Comparison of ENCODE assay signal across 12 cellular contexts in genomic region chr12:89370850-89371249, GRCh38. TPM values are rescaled to one million over a fixed set of nuclear protein-coding genes. Genes with fewer than 3 reads are reported as not detected.
DNase-seq lines count a peak whose midpoint lies in the region; ATAC-seq and TF ChIP-seq lines count a peak whose summit lies in the region.
"Had no signal": no experiment of that assay in that cellular context is flagged by ENCODE, and none has a peak within 500 bp of the region (broad histone marks: within the 10 kb centered on the region; RNA-seq: fewer than 3 reads in every experiment).

No MANE protein-coding gene starts in this region.

- H3K79me2 ChIP-seq in ACC112 (ENCODE audit: control insufficient read depth, insufficient read depth, low read length, unreplicated experiment): no peaks in the 10 kb centered on the region

- no peaks in the 10 kb centered on the region for H3K27me3 ChIP-seq in ACC112 (ENCODE audit: insufficient read depth, low read length)
- H3K27me3 ChIP-seq in heart right ventricle: no peaks in the 10 kb centered on the region

- no peak overlapping the region for H3K4me3 ChIP-seq in ACC112 (ENCODE audit: low read depth, low read length)
- no peak overlapping the region for H3K4me3 ChIP-seq in heart right ventricle
- H3K4me3 ChIP-seq: lung had no signal

- H3K4me1 Mint-ChIP-seq in glutamatergic neuron (ENCODE audit: low read depth, unreplicated experiment): peaks cover 24% of the 10 kb centered on the region
- peaks cover 24% of the 10 kb centered on the region for H3K4me1 Mint-ChIP-seq in stimulated activated effector memory CD8-positive, alpha-beta T cell treated with anti-CD3 and anti-CD28 coated beads, Interleukin-12 subunit alpha, Interleukin-12 subunit beta, amount 100 ng/mL, for 72 hours

- DNase-seq in HK-2 (ENCODE audit: unreplicated experiment) (peak; percentile 54), UCSD-AML1 (lab: John Stamatoyannopoulos, UW; ENCODE audit: unreplicated experiment) (peak; percentile 16), glutamatergic neuron (peak; percentile 21), left ventricle myocardium superior (no peak), heart right ventricle (no peak)
- no peak for DNase-seq in stimulated activated effector memory CD8-positive, alpha-beta T cell treated with anti-CD3 and anti-CD28 coated beads, Interleukin-12 subunit alpha, Interleukin-12 subunit beta, amount 100 ng/mL, for 72 hours (ENCODE audit: low spot score in 2 of 2)
- DNase-seq: NCI-H1436 had no signal

- H3K4me1 ChIP-seq in ACC112 (ENCODE audit: control insufficient read depth, insufficient read depth, low read length, unreplicated experiment) (peaks cover 50% of the 10 kb centered on the region), heart right ventricle (peaks cover 9 to 44% (median 26%) of the 10 kb centered on the region in 9 donors)

- peak overlapping the region; percentile 84 for H3K27ac Mint-ChIP-seq in glutamatergic neuron (ENCODE audit: unreplicated experiment)
- H3K27ac Mint-ChIP-seq in stimulated activated effector memory CD8-positive, alpha-beta T cell treated with anti-CD3 and anti-CD28 coated beads, Interleukin-12 subunit alpha, Interleukin-12 subunit beta, amount 100 ng/mL, for 72 hours: no peak overlapping the region
- H3K27ac Mint-ChIP-seq: activated naive CD8-positive, alpha-beta T cell; stimulated activated naive CD8-positive, alpha-beta T cell treated with anti-CD3 and anti-CD28 coated beads, Interleukin-15, Interleukin-2, amounts not matched to agents 100 ng/mL and 50 ng/mL, for 24 hours had no signal

- H2AFZ ChIP-seq in ACC112 (ENCODE audit: low read length, unreplicated experiment): no peak overlapping the region

- H3K9me3 ChIP-seq in heart right ventricle: no peaks in the 10 kb centered on the region

- ATAC-seq in HG02885 (IDR thresholded peaks at IDR 0.05; ENCODE audit: poor library complexity, unreplicated experiment): no peak
- no peak for ATAC-seq in left ventricle myocardium superior
- no peak for ATAC-seq in heart right ventricle
- ATAC-seq in stimulated activated effector memory CD8-positive, alpha-beta T cell treated with anti-CD3 and anti-CD28 coated beads, Interleukin-12 subunit alpha, Interleukin-12 subunit beta, amount 100 ng/mL, for 72 hours: no peak

- TF ChIP-seq CTCF in glutamatergic neuron (IDR thresholded peaks at IDR 0.05; ENCODE audit: partially characterized antibody, unreplicated experiment): no peak
- no peak for TF ChIP-seq CTCF in heart right ventricle (IDR thresholded peaks at IDR 0.05)

- peaks cover 2% of the 10 kb centered on the region for H3K9me3 Mint-ChIP-seq in glutamatergic neuron (ENCODE audit: unreplicated experiment)
- H3K9me3 Mint-ChIP-seq in stimulated activated effector memory CD8-positive, alpha-beta T cell treated with anti-CD3 and anti-CD28 coated beads, Interleukin-12 subunit alpha, Interleukin-12 subunit beta, amount 100 ng/mL, for 72 hours: no peaks in the 10 kb centered on the region
- H3K9me3 Mint-ChIP-seq: stimulated activated naive CD8-positive, alpha-beta T cell treated with anti-CD3 and anti-CD28 coated beads, Interleukin-15, Interleukin-2, amounts not matched to agents 100 ng/mL and 50 ng/mL, for 24 hours had no signal

- whole genome bisulfite sequencing in heart right ventricle, 2 donors: 87% methylated on average over 7 of the region's 7 CpGs

- H3K36me3 ChIP-seq in ACC112 (ENCODE audit: insufficient read depth, low read length) (no peaks in the 10 kb centered on the region), heart right ventricle (no peaks in the 10 kb centered on the region)

- no peak overlapping the region for H3K4me3 Mint-ChIP-seq in glutamatergic neuron (ENCODE audit: unreplicated experiment)
- no peak overlapping the region for H3K4me3 Mint-ChIP-seq in stimulated activated effector memory CD8-positive, alpha-beta T cell treated with anti-CD3 and anti-CD28 coated beads, Interleukin-12 subunit alpha, Interleukin-12 subunit beta, amount 100 ng/mL, for 72 hours
- H3K4me3 Mint-ChIP-seq: activated naive CD8-positive, alpha-beta T cell; stimulated activated naive CD8-positive, alpha-beta T cell treated with anti-CD3 and anti-CD28 coated beads, Interleukin-15, Interleukin-2, amounts not matched to agents 100 ng/mL and 50 ng/mL, for 24 hours had no signal

- intact Hi-C loops in left ventricle myocardium superior (cut with micrococcal nuclease) (no loop called here), heart right ventricle (cut with DNase I) (no loop called here)

- no peaks in the 10 kb centered on the region for H3K27me3 Mint-ChIP-seq in glutamatergic neuron (ENCODE audit: unreplicated experiment)
- H3K27me3 Mint-ChIP-seq: activated naive CD8-positive, alpha-beta T cell; stimulated activated naive CD8-positive, alpha-beta T cell treated with anti-CD3 and anti-CD28 coated beads, Interleukin-15, Interleukin-2, amounts not matched to agents 100 ng/mL and 50 ng/mL, for 24 hours had no signal

- no peaks in the 10 kb centered on the region for H3K36me3 Mint-ChIP-seq in glutamatergic neuron (ENCODE audit: unreplicated experiment)
- H3K36me3 Mint-ChIP-seq in stimulated activated effector memory CD8-positive, alpha-beta T cell treated with anti-CD3 and anti-CD28 coated beads, Interleukin-12 subunit alpha, Interleukin-12 subunit beta, amount 100 ng/mL, for 72 hours: no peaks in the 10 kb centered on the region
- H3K36me3 Mint-ChIP-seq: activated naive CD8-positive, alpha-beta T cell had no signal

- H3K27ac ChIP-seq in ACC112 (ENCODE audit: low read depth, low read length): peak overlapping the region; percentile 38
- no peak overlapping the region for H3K27ac ChIP-seq in heart right ventricle

RNA-seq across cellular contexts. Expression of gene DUSP6, which starts 18.5 kb away (rescaled TPM):
- total RNA-seq in glutamatergic neuron (ENCODE audit: unreplicated experiment) (4.2 TPM), left ventricle myocardium superior (23.0 TPM), heart right ventricle (10 to 100 TPM; 19.7 to 43.4 (median 26.0) TPM)
- 10 to 100 TPM in 1 of 2 donors, 1 to 10 TPM in 1; 9.4 to 23.4 TPM for polyA plus RNA-seq in heart right ventricle

Comparison
In these comparisons a context has a peak if more than half of its experiments do, and no peak if none do; other contexts are left out.
1. DNase-seq: peak in HK-2 (single experiment), UCSD-AML1 (single experiment) and glutamatergic neuron (single experiment); none in left ventricle myocardium superior (single experiment), heart right ventricle (0 of 2) and stimulated activated effector memory CD8-positive, alpha-beta T cell treated with anti-CD3 and anti-CD28 coated beads, Interleukin-12 subunit alpha, Interleukin-12 subunit beta, amount 100 ng/mL, for 72 hours (0 of 2).